Comparison of ENCODE assay signal across 21 cellular contexts in genomic region chr9:130741024-130741305, GRCh38. TPM values are rescaled to one million over a fixed set of nuclear protein-coding genes. Genes with fewer than 3 reads are reported as not detected.
DNase-seq lines count a peak whose midpoint lies in the region; ATAC-seq and TF ChIP-seq lines count a peak whose summit lies in the region.
"Had no signal": no experiment of that assay in that cellular context is flagged by ENCODE, and none has a peak within 500 bp of the region (broad histone marks: within the 10 kb centered on the region; RNA-seq: fewer than 3 reads in every experiment).

No MANE protein-coding gene starts in this region.

- no peak for DNase-seq in activated naive CD8-positive, alpha-beta T cell treated with anti-CD3 and anti-CD28 coated beads for 36 hours
- DNase-seq in Karpas-422 (peak; percentile 31), upper lobe of left lung (no peak)
- no peak for DNase-seq in CD4-positive, alpha-beta memory T cell
- DNase-seq: AML-193; CD4-positive, alpha-beta T cell; CD8-positive, alpha-beta memory T cell; COR-L47; DMS 273 treated with DMSO at 0.1 percent for 48 hours; DMS153; DMS79; DND-41; EL; GDM1 had no signal

- no peaks in the 10 kb centered on the region for H3K9me3 Mint-ChIP-seq in activated naive CD8-positive, alpha-beta T cell (ENCODE audit: low read depth)
- H3K9me3 Mint-ChIP-seq in activated naive CD8-positive, alpha-beta T cell treated with anti-CD3 and anti-CD28 coated beads for 36 hours: no peaks in the 10 kb centered on the region
- H3K9me3 Mint-ChIP-seq in CD4-positive, alpha-beta memory T cell: no peaks in the 10 kb centered on the region
- H3K9me3 Mint-ChIP-seq: CD4-positive, alpha-beta T cell; CD8-positive, alpha-beta memory T cell had no signal

- H3K4me3 ChIP-seq in Karpas-422 (ENCODE audit: low read length): no peak overlapping the region
- no peak overlapping the region for H3K4me3 ChIP-seq in CD4-positive, alpha-beta memory T cell (ENCODE audit: low read length in 2 of 2)
- no peak overlapping the region for H3K4me3 ChIP-seq in upper lobe of left lung
- H3K4me3 ChIP-seq: A549; BLaER1 treated with 17β-estradiol and CSF1 and Interleukin-3, amounts not matched to agents 10 nM and 100 nM; GM12878 had no signal

- H3K27me3 ChIP-seq in Karpas-422 (ENCODE audit: low read length) (no peaks in the 10 kb centered on the region), upper lobe of left lung (no peaks in the 10 kb centered on the region)
- H3K27me3 ChIP-seq in CD4-positive, alpha-beta memory T cell (ENCODE audit: insufficient read depth, low read length): no peaks in the 10 kb centered on the region
- H3K27me3 ChIP-seq: BLaER1 treated with 17β-estradiol and CSF1 and Interleukin-3, amounts not matched to agents 10 nM and 100 nM had no signal

- H3K4me3 Mint-ChIP-seq in activated naive CD8-positive, alpha-beta T cell: no peak overlapping the region
- no peak overlapping the region for H3K4me3 Mint-ChIP-seq in activated naive CD8-positive, alpha-beta T cell treated with anti-CD3 and anti-CD28 coated beads for 36 hours
- H3K4me3 Mint-ChIP-seq in CD4-positive, alpha-beta memory T cell: no peak overlapping the region
- H3K4me3 Mint-ChIP-seq: B cell; CD4-positive, alpha-beta T cell; CD8-positive, alpha-beta memory T cell had no signal

- H3K4me1 Mint-ChIP-seq in activated naive CD8-positive, alpha-beta T cell (ENCODE audit: low read depth): peaks cover 16% of the 10 kb centered on the region
- peaks cover 19% of the 10 kb centered on the region for H3K4me1 Mint-ChIP-seq in activated naive CD8-positive, alpha-beta T cell treated with anti-CD3 and anti-CD28 coated beads for 36 hours
- H3K4me1 Mint-ChIP-seq in CD4-positive, alpha-beta memory T cell: peaks cover 0 to 14% (median 6%) of the 10 kb centered on the region in 4 donors

- POLR2A ChIA-PET in CD4-positive, alpha-beta memory T cell (lab: Charles Lee; ENCODE audit: partially characterized antibody): no interaction called here

- H3K4me1 ChIP-seq in Karpas-422 (ENCODE audit: low read length) (no peaks in the 10 kb centered on the region), upper lobe of left lung (no peaks in the 10 kb centered on the region)
- no peaks in the 10 kb centered on the region for H3K4me1 ChIP-seq in CD4-positive, alpha-beta memory T cell (ENCODE audit: insufficient read depth, low read length)

- WGBS in upper lobe of left lung, 2 donors: 86 to 87% methylated on average over 3 of the region's 3 CpGs

- H2AFZ ChIP-seq in Karpas-422 (ENCODE audit: low read length): no peak overlapping the region

- H3K36me3 Mint-ChIP-seq in activated naive CD8-positive, alpha-beta T cell: peaks cover 3% of the 10 kb centered on the region
- H3K36me3 Mint-ChIP-seq in activated naive CD8-positive, alpha-beta T cell treated with anti-CD3 and anti-CD28 coated beads for 36 hours: peaks cover 4% of the 10 kb centered on the region
- peaks cover 3 to 9% of the 10 kb centered on the region in 2 donors for H3K36me3 Mint-ChIP-seq in CD4-positive, alpha-beta memory T cell

- H3K27ac Mint-ChIP-seq in activated naive CD8-positive, alpha-beta T cell: peak overlapping the region; percentile 10
- no peak overlapping the region for H3K27ac Mint-ChIP-seq in activated naive CD8-positive, alpha-beta T cell treated with anti-CD3 and anti-CD28 coated beads for 36 hours
- H3K27ac Mint-ChIP-seq in CD4-positive, alpha-beta memory T cell: no peak overlapping the region
- H3K27ac Mint-ChIP-seq: B cell; CD4-positive, alpha-beta T cell had no signal

- 0 out of 2 replicates have a peak, but pooled peaks cover 12% of the 10 kb centered on the region for H4K20me1 ChIP-seq in Karpas-422 (ENCODE audit: insufficient read depth, low read depth, low read length)

- no peak for TF ChIP-seq EP300 in upper lobe of left lung (IDR thresholded peaks at IDR 0.05)

- CTCF ChIA-PET in CD4-positive, alpha-beta memory T cell (lab: Charles Lee; ENCODE audit: partially characterized antibody): interaction anchor here (1.7 kb wide), 1 partner anchor 9 kb away, joined by 5 read pairs; no protein-coding TSS in a partner anchor

- no peaks in the 10 kb centered on the region for H3K79me2 ChIP-seq in Karpas-422 (ENCODE audit: low read length)

- H3K27me3 Mint-ChIP-seq in activated naive CD8-positive, alpha-beta T cell: no peaks in the 10 kb centered on the region
- H3K27me3 Mint-ChIP-seq in activated naive CD8-positive, alpha-beta T cell treated with anti-CD3 and anti-CD28 coated beads for 36 hours: no peaks in the 10 kb centered on the region
- no peaks in the 10 kb centered on the region for H3K27me3 Mint-ChIP-seq in CD4-positive, alpha-beta memory T cell
- H3K27me3 Mint-ChIP-seq: B cell; CD4-positive, alpha-beta T cell; CD8-positive, alpha-beta memory T cell had no signal

- no peak overlapping the region for H3K9ac ChIP-seq in Karpas-422 (ENCODE audit: low read length)
- H3K9ac ChIP-seq: BLaER1 treated with 17β-estradiol and CSF1 and Interleukin-3, amounts not matched to agents 10 nM and 100 nM had no signal

- intact Hi-C loops in CD4-positive, alpha-beta memory T cell (cut with micrococcal nuclease): no loop called here

- TF ChIP-seq CTCF in upper lobe of left lung (IDR thresholded peaks at IDR 0.05): no peak

- TF ChIP-seq POLR2A in upper lobe of left lung (IDR thresholded peaks at IDR 0.05): no peak

- no peaks in the 10 kb centered on the region for H3K9me2 ChIP-seq in Karpas-422 (replicated peaks; ENCODE audit: insufficient read depth, low read length)

- no peak overlapping the region for H3K4me2 ChIP-seq in Karpas-422 (ENCODE audit: low read depth, low read length, poor library complexity, severe bottlenecking)
- H3K4me2 ChIP-seq: A549; BLaER1 treated with 17β-estradiol and CSF1 and Interleukin-3, amounts not matched to agents 10 nM and 100 nM had no signal

- H3K9me3 ChIP-seq in Karpas-422 (ENCODE audit: low read length) (no peaks in the 10 kb centered on the region), upper lobe of left lung (no peaks in the 10 kb centered on the region)
- H3K9me3 ChIP-seq in CD4-positive, alpha-beta memory T cell (ENCODE audit: control insufficient read depth in 1 of 2, low read length in 2 of 2): no peaks in the 10 kb centered on the region
- H3K9me3 ChIP-seq: A549 had no signal

- H3K36me3 ChIP-seq in Karpas-422 (ENCODE audit: insufficient read depth, low read length) (no peaks in the 10 kb centered on the region), upper lobe of left lung (no peaks in the 10 kb centered on the region)
- no peaks in the 10 kb centered on the region for H3K36me3 ChIP-seq in CD4-positive, alpha-beta memory T cell (ENCODE audit: insufficient read depth, low read length)

- ATAC-seq in upper lobe of left lung (ENCODE audit: low FRiP score in 2 of 2): no peak
- ATAC-seq: A549, GM12878 had no signal

- no peak overlapping the region for H3K27ac ChIP-seq in Karpas-422 (ENCODE audit: low read length)
- H3K27ac ChIP-seq in CD4-positive, alpha-beta memory T cell (ENCODE audit: low read depth, low read length): no peak overlapping the region
- no peak overlapping the region for H3K27ac ChIP-seq in upper lobe of left lung
- H3K27ac ChIP-seq: 22Rv1; A549; BLaER1 treated with 17β-estradiol and CSF1 and Interleukin-3, amounts not matched to agents 10 nM and 100 nM; C4-2B had no signal

RNA-seq across cellular contexts. Expression of gene EXOSC2, which starts 47.4 kb away (rescaled TPM):
- 100 to 1,000 TPM in 1 of 2 experiments, 10 to 100 TPM in 1; 96.4 to 101 TPM for total RNA-seq in activated naive CD8-positive, alpha-beta T cell treated with anti-CD3 and anti-CD28 coated beads for 36 hours
- 14.6 and 20.6 TPM in 2 replicates for total RNA-seq in Karpas-422 (2014; rRNA removed; shearing (Covaris generic); ENCODE audit: low replicate concordance)
- total RNA-seq in CD4-positive, alpha-beta memory T cell: 10 to 100 TPM; 53.9 to 60.8 TPM
- 10 to 100 TPM; 22.6 to 25.3 TPM for polyA plus RNA-seq in CD4-positive, alpha-beta memory T cell
- 10 to 100 TPM in 5 of 6 donors, 1 to 10 TPM in 1; 6.7 to 37.7 (median 17.8) TPM for total RNA-seq in upper lobe of left lung
